ENCODE assay signal across 7 cellular contexts in genomic region chr20:53582574-53583351, GRCh38. TPM values are rescaled to one million over a fixed set of nuclear protein-coding genes. Genes with fewer than 3 reads are reported as not detected.
A peak's percentile ranks its signal among the peaks of the same experiment; 100 is the strongest.
DNase-seq lines count a peak whose midpoint lies in the region; TF ChIP-seq lines count a peak whose summit lies in the region.

No MANE protein-coding gene starts in this region.

- 80 to 98% methylated on average over 4 to 10 of the region's 13 CpGs for WGBS in mesodermal cell (ENCODE audit: insufficient coverage in 2 of 2), 2 experiments

- H3K4me3 Mint-ChIP-seq in type B pancreatic cell, result no peak overlapping the region

- H3K36me3 Mint-ChIP-seq in type B pancreatic cell, result peaks cover 25% of the 10 kb centered on the region

- in situ Hi-C loops in HAP-1 (cut with MboI; ENCODE audit: low sequenced_read_pairs), result loop anchor here (10.0 kb wide), 1 partner anchor 172 kb away; no protein-coding TSS in a partner anchor

- peak overlapping the region; percentile 16 for H3K27ac ChIP-seq in mesodermal cell (ENCODE audit: low read depth, low read length, severe bottlenecking)

- DNase-seq in HAP-1 (ENCODE audit: low spot score in 2 of 2), result peak; percentile 48 to 84
- peak; percentile 98 for DNase-seq in SIG-M5 treated with dmso at 0.1 percent for 504 hours (lab: John Stamatoyannopoulos, UW; ENCODE audit: unreplicated experiment)
- peak; percentile 94 to 99 for DNase-seq in cardiac fibroblast (ENCODE audit: low read depth in 2 of 2)
- peak; percentile 22 for DNase-seq in type B pancreatic cell (ENCODE audit: extremely low spot score, unreplicated experiment)
- no peak for DNase-seq in NCI-H2107 (lab: John Stamatoyannopoulos, UW)
- DNase-seq in GM10266 (ENCODE audit: extremely low spot score), result no peak

- H3K27me3 ChIP-seq in HAP-1 (ENCODE audit: low read depth), result no peaks in the 10 kb centered on the region

- TF ChIP-seq CTCF in cardiac fibroblast (IDR thresholded peaks at IDR 0.05; ENCODE audit: low read depth, low read length), result no peak
- TF ChIP-seq CTCF in type B pancreatic cell (conservative IDR thresholded peaks at IDR 0.05), result no peak
- no peak for TF ChIP-seq CTCF in GM10266 (IDR thresholded peaks at IDR 0.05; ENCODE audit: control insufficient read depth, insufficient read depth, low read depth, missing control alignments)

- H3K9me3 Mint-ChIP-seq in type B pancreatic cell, result no peaks in the 10 kb centered on the region

- peak overlapping the region; percentile 10 for H3K4me3 ChIP-seq in HAP-1
- peak overlapping the region in 1 of 2 donors; percentile 7 for H3K4me3 ChIP-seq in cardiac fibroblast (replicated peaks in 1 of 2; ENCODE audit: low read depth in 2 of 2, low read length in 2 of 2)
- no peak overlapping the region for H3K4me3 ChIP-seq in mesodermal cell (ENCODE audit: extremely low read depth, insufficient read depth, low read length, poor library complexity, severe bottlenecking)

- H3K4me1 ChIP-seq in HAP-1, result peaks cover 73% of the 10 kb centered on the region
- peaks cover 51% of the 10 kb centered on the region for H3K4me1 ChIP-seq in mesodermal cell (ENCODE audit: control insufficient read depth, insufficient read depth, low read length, poor library complexity, severe bottlenecking)

- peaks cover 41% of the 10 kb centered on the region for H3K4me1 Mint-ChIP-seq in type B pancreatic cell (ENCODE audit: unreplicated experiment)

- no peaks in the 10 kb centered on the region for H3K27me3 Mint-ChIP-seq in type B pancreatic cell

- H3K27ac Mint-ChIP-seq in type B pancreatic cell, result peak overlapping the region; percentile 59

- H3K36me3 ChIP-seq in HAP-1 (replicated peaks) (peaks cover 52% of the 10 kb centered on the region), mesodermal cell (ENCODE audit: control insufficient read depth, insufficient read depth, low read length) (peaks cover 51% of the 10 kb centered on the region)

- H3K9me3 ChIP-seq in HAP-1, result no peaks in the 10 kb centered on the region
- no peaks in the 10 kb centered on the region for H3K9me3 ChIP-seq in mesodermal cell (ENCODE audit: control insufficient read depth, low read length)

RNA-seq across cellular contexts. Expression of gene ZNF217, which starts 10.9 kb away (rescaled TPM):
- polyA plus RNA-seq in mesodermal cell (2013, experiment 1 of 2), result 56.3 TPM
- polyA plus RNA-seq in mesodermal cell (2013, experiment 2 of 2), result 49.3 TPM
- total RNA-seq in type B pancreatic cell (ENCODE audit: low replicate concordance), result 32.8 and 78.1 TPM in 2 replicates

Comparison
In these comparisons a context has a peak if more than half of its experiments do, and no peak if none do; other contexts are left out.
1. DNase-seq: peak in HAP-1 (2 of 2), SIG-M5 treated with dmso at 0.1 percent for 504 hours (single experiment), cardiac fibroblast (2 of 2) and type B pancreatic cell (single experiment); none in NCI-H2107 (single experiment) and GM10266 (single experiment).